Comparison of ENCODE assay signal across 18 cellular contexts in genomic region chr3:186454881-186455703, GRCh38.
DNase-seq lines count a peak whose midpoint lies in the region; ATAC-seq and TF ChIP-seq lines count a peak whose summit lies in the region.
"Had no signal": no experiment of that assay in that cellular context is flagged by ENCODE, and none has a peak within 500 bp of the region (broad histone marks: within the 10 kb centered on the region; RNA-seq: fewer than 3 reads in every experiment).

No MANE protein-coding gene starts in this region.

- H4K8ac ChIP-seq in mesendoderm (ENCODE audit: low read depth, low read length): no peak overlapping the region

- no peaks in the 10 kb centered on the region for H3K36me3 Mint-ChIP-seq in activated CD8-positive, alpha-beta T cell treated with anti-CD3 and anti-CD28 coated beads, Interleukin-2, amount 10 ng/mL, durations not matched to agents 7 days and 5 days (ENCODE audit: low read depth)
- H3K36me3 Mint-ChIP-seq in activated CD8-positive, alpha-beta T cell treated with anti-CD3 and anti-CD28 coated beads for 36 hours (ENCODE audit: low read depth): no peaks in the 10 kb centered on the region
- H3K36me3 Mint-ChIP-seq: CD14-positive monocyte; CD4-positive, alpha-beta memory T cell had no signal

- H3K79me2 ChIP-seq in mesendoderm (ENCODE audit: control insufficient read depth, insufficient read depth, low read length): no peaks in the 10 kb centered on the region

- POLR2A ChIA-PET in activated CD8-positive, alpha-beta T cell treated with anti-CD3 and anti-CD28 coated beads, Interleukin-2, amount 10 ng/mL, durations not matched to agents 7 days and 5 days (lab: Charles Lee): no interaction called here
- POLR2A ChIA-PET in activated CD8-positive, alpha-beta T cell treated with anti-CD3 and anti-CD28 coated beads for 36 hours (lab: Charles Lee): no interaction called here

- H3K9ac ChIP-seq in mesendoderm (ENCODE audit: low read length): no peak overlapping the region
- H3K9ac ChIP-seq: BLaER1, GM23248 had no signal

- no peak overlapping the region for H2BK120ac ChIP-seq in mesendoderm (ENCODE audit: low read depth, low read length)

- no peak for TF ChIP-seq EP300 in esophagus muscularis mucosa (IDR thresholded peaks at IDR 0.05)

- H3K9me3 ChIP-seq in esophagus muscularis mucosa: no peaks in the 10 kb centered on the region
- H3K9me3 ChIP-seq: BLaER1 had no signal

- H3K27ac Mint-ChIP-seq in activated CD8-positive, alpha-beta T cell treated with anti-CD3 and anti-CD28 coated beads, Interleukin-2, amount 10 ng/mL, durations not matched to agents 7 days and 5 days: no peak overlapping the region
- no peak overlapping the region for H3K27ac Mint-ChIP-seq in activated CD8-positive, alpha-beta T cell treated with anti-CD3 and anti-CD28 coated beads for 36 hours
- H3K27ac Mint-ChIP-seq: CD14-positive monocyte; CD4-positive, alpha-beta memory T cell had no signal

- H3K79me1 ChIP-seq in mesendoderm (ENCODE audit: low read length): no peaks in the 10 kb centered on the region

- H2AK5ac ChIP-seq in mesendoderm (ENCODE audit: low read length): no peak overlapping the region

- no peak for TF ChIP-seq CTCF in activated CD8-positive, alpha-beta T cell treated with anti-CD3 and anti-CD28 coated beads for 36 hours (IDR thresholded peaks at IDR 0.05)
- TF ChIP-seq CTCF in esophagus muscularis mucosa (IDR thresholded peaks at IDR 0.05): no peak

- H2BK5ac ChIP-seq in mesendoderm (ENCODE audit: low read length): no peak overlapping the region

- peaks cover 0 to 5% (median 0%) of the 10 kb centered on the region in 4 donors for H3K4me1 ChIP-seq in esophagus muscularis mucosa
- H3K4me1 ChIP-seq in mesendoderm (ENCODE audit: control insufficient read depth, low read depth, low read length): no peaks in the 10 kb centered on the region

- no peak overlapping the region for H3K56ac ChIP-seq in mesendoderm (ENCODE audit: low read length)

- H3K27me3 ChIP-seq in esophagus muscularis mucosa: no peaks in the 10 kb centered on the region
- no peaks in the 10 kb centered on the region for H3K27me3 ChIP-seq in mesendoderm (ENCODE audit: insufficient read depth, low read length, poor library complexity)
- H3K27me3 ChIP-seq: BLaER1 had no signal

- peaks cover 8% of the 10 kb centered on the region for H3K27me3 Mint-ChIP-seq in activated CD8-positive, alpha-beta T cell treated with anti-CD3 and anti-CD28 coated beads, Interleukin-2, amount 10 ng/mL, durations not matched to agents 7 days and 5 days (ENCODE audit: low read depth)
- peaks cover 2% of the 10 kb centered on the region for H3K27me3 Mint-ChIP-seq in activated CD8-positive, alpha-beta T cell treated with anti-CD3 and anti-CD28 coated beads for 36 hours

- CTCF ChIA-PET in activated CD8-positive, alpha-beta T cell treated with anti-CD3 and anti-CD28 coated beads, Interleukin-2, amount 10 ng/mL, durations not matched to agents 7 days and 5 days (lab: Charles Lee): no interaction called here
- CTCF ChIA-PET in activated CD8-positive, alpha-beta T cell treated with anti-CD3 and anti-CD28 coated beads for 36 hours (lab: Charles Lee): interaction anchor here (1.1 kb wide), 1 partner anchor 86 kb away, joined by 4 read pairs; no protein-coding TSS in a partner anchor

- H3K23ac ChIP-seq in mesendoderm (ENCODE audit: low read length): no peak overlapping the region

- no peak for ATAC-seq in activated CD8-positive, alpha-beta T cell treated with anti-CD3 and anti-CD28 coated beads, Interleukin-2, amount 10 ng/mL, durations not matched to agents 7 days and 5 days
- ATAC-seq in activated CD8-positive, alpha-beta T cell treated with anti-CD3 and anti-CD28 coated beads for 36 hours: no peak
- no peak for ATAC-seq in HG03439 (IDR thresholded peaks at IDR 0.05; ENCODE audit: unreplicated experiment)

- no peaks in the 10 kb centered on the region for H3K9me3 Mint-ChIP-seq in activated CD8-positive, alpha-beta T cell treated with anti-CD3 and anti-CD28 coated beads, Interleukin-2, amount 10 ng/mL, durations not matched to agents 7 days and 5 days (ENCODE audit: insufficient read depth)
- no peaks in the 10 kb centered on the region for H3K9me3 Mint-ChIP-seq in activated CD8-positive, alpha-beta T cell treated with anti-CD3 and anti-CD28 coated beads for 36 hours
- H3K9me3 Mint-ChIP-seq: CD14-positive monocyte had no signal

- H4K5ac ChIP-seq in mesendoderm (ENCODE audit: low read length): no peak overlapping the region

- no peak overlapping the region for H3K4ac ChIP-seq in mesendoderm (ENCODE audit: low read depth, low read length)

- no peak overlapping the region for H3K4me2 ChIP-seq in mesendoderm (ENCODE audit: low read length)
- H3K4me2 ChIP-seq: BLaER1 had no signal

- H2BK15ac ChIP-seq in mesendoderm (replicated peaks; ENCODE audit: low read depth): no peak overlapping the region

- H3K18ac ChIP-seq in mesendoderm (ENCODE audit: low read length): no peak overlapping the region

- no peak overlapping the region for H3K4me3 Mint-ChIP-seq in activated CD8-positive, alpha-beta T cell treated with anti-CD3 and anti-CD28 coated beads, Interleukin-2, amount 10 ng/mL, durations not matched to agents 7 days and 5 days
- no peak overlapping the region for H3K4me3 Mint-ChIP-seq in activated CD8-positive, alpha-beta T cell treated with anti-CD3 and anti-CD28 coated beads for 36 hours
- H3K4me3 Mint-ChIP-seq: CD14-positive monocyte; CD4-positive, alpha-beta memory T cell had no signal

- no peaks in the 10 kb centered on the region for H3K4me1 Mint-ChIP-seq in activated CD8-positive, alpha-beta T cell treated with anti-CD3 and anti-CD28 coated beads, Interleukin-2, amount 10 ng/mL, durations not matched to agents 7 days and 5 days (ENCODE audit: low read depth)
- no peaks in the 10 kb centered on the region for H3K4me1 Mint-ChIP-seq in activated CD8-positive, alpha-beta T cell treated with anti-CD3 and anti-CD28 coated beads for 36 hours (ENCODE audit: low read depth)
- H3K4me1 Mint-ChIP-seq: CD14-positive monocyte; CD4-positive, alpha-beta memory T cell had no signal

- H3K27ac ChIP-seq in esophagus muscularis mucosa (replicated peaks in 1 of 4): no peak overlapping the region
- H3K27ac ChIP-seq in mesendoderm (ENCODE audit: low read depth, low read length): no peak overlapping the region
- H3K27ac ChIP-seq: 22Rv1, BLaER1, GM23248 had no signal

- TF ChIP-seq POLR2A in esophagus muscularis mucosa (IDR thresholded peaks at IDR 0.05; ENCODE audit: low read depth): no peak

- WGBS in esophagus muscularis mucosa: 81% methylated on average over 12 of the region's 14 CpGs
- WGBS in mesendoderm (ENCODE audit: extremely low coverage, insufficient coverage, low lambda C conversion rate): no CpG with 5 or more reads among the region's 14 CpGs

- H3K36me3 ChIP-seq in esophagus muscularis mucosa (no peaks in the 10 kb centered on the region), mesendoderm (ENCODE audit: control insufficient read depth, insufficient read depth, low read length) (no peaks in the 10 kb centered on the region)
- H3K36me3 ChIP-seq: BLaER1 had no signal

- DNase-seq in activated CD8-positive, alpha-beta T cell treated with anti-CD3 and anti-CD28 coated beads, Interleukin-2, amount 10 ng/mL, durations not matched to agents 7 days and 5 days: peak; percentile 4
- DNase-seq in activated CD8-positive, alpha-beta T cell treated with anti-CD3 and anti-CD28 coated beads for 36 hours: no peak
- DNase-seq in cerebellar cortex (ENCODE audit: low spot score) (peak; percentile 55), esophagus muscularis mucosa (ENCODE audit: extremely low spot score) (peak; percentile 72), mesendoderm (peak; percentile 32), DMS 273 (lab: John Stamatoyannopoulos, UW; ENCODE audit: unreplicated experiment) (no peak), NCI-H128 (lab: John Stamatoyannopoulos, UW; ENCODE audit: unreplicated experiment) (no peak)
- DNase-seq: Calu3; CD4-positive, alpha-beta memory T cell; DMS 273 treated with DMSO at 0.1 percent for 48 hours; DMS53; GDM1; GM23248; H7 had no signal

- H3K4me3 ChIP-seq in esophagus muscularis mucosa: no peak overlapping the region
- H3K4me3 ChIP-seq in mesendoderm (ENCODE audit: low read length): no peak overlapping the region
- H3K4me3 ChIP-seq: BLaER1, GM23248 had no signal

- intact Hi-C loops in activated CD8-positive, alpha-beta T cell treated with anti-CD3 and anti-CD28 coated beads for 36 hours (cut with micrococcal nuclease): no loop called here
- intact Hi-C loops in esophagus muscularis mucosa (cut with DNase I): no loop called here

Comparison
In these comparisons a context has a peak if more than half of its experiments do, and no peak if none do; other contexts are left out.
1. DNase-seq: peak in activated CD8-positive, alpha-beta T cell treated with anti-CD3 and anti-CD28 coated beads, Interleukin-2, amount 10 ng/mL, durations not matched to agents 7 days and 5 days (single experiment), cerebellar cortex (single experiment), esophagus muscularis mucosa (single experiment) and mesendoderm (single experiment); none in activated CD8-positive, alpha-beta T cell treated with anti-CD3 and anti-CD28 coated beads for 36 hours (single experiment), DMS 273 (single experiment) and NCI-H128 (single experiment).